In the genomic region with DNA sequence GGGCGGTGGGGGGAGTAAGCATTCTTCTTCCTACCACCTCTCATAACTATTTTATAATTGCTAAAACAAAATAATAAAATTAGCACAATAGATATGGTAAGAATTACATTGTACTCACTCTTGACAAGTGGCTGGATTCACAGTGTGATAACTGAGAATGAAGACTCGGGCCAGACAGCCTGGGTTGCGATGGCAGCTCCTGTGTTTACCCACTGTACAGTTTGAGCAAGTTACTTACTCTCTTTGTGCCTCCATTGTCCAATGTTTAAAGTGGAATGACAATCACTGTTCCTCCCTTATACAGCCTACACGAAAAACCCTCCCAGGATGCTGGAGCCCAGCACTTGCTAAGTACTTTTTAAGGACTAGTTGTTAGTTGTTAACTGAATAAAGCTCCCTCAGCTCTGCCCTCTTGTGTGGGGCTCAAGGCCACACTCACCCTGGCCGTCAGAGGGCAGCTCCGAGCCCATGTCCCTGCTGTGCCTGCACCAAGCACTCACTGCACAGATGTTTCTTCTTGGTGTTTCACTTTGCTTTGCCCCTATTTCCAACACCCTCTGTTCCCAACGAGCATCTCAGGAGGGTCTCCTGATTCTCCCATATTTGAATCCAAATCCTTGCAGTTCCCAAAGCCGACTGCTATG, we compare ENCODE assay signal across 15 cellular contexts. TPM values are rescaled to one million over a fixed set of nuclear protein-coding genes. Genes with fewer than 3 reads are reported as not detected.
DNase-seq lines count a peak whose midpoint lies in the region; ATAC-seq and TF ChIP-seq lines count a peak whose summit lies in the region.
"Had no signal": no experiment of that assay in that cellular context is flagged by ENCODE, and none has a peak within 500 bp of the region (broad histone marks: within the 10 kb centered on the region; RNA-seq: fewer than 3 reads in every experiment).

No MANE protein-coding gene starts in this region.

- no peaks in the 10 kb centered on the region for H3K79me1 ChIP-seq in neuronal stem cell (ENCODE audit: low read depth, low read length)

- H4K8ac ChIP-seq in neuronal stem cell (ENCODE audit: low read depth, low read length) = no peak overlapping the region

- H2AFZ ChIP-seq in neuronal stem cell (ENCODE audit: low read length) = no peak overlapping the region

- peaks cover 11% of the 10 kb centered on the region for H3K27me3 Mint-ChIP-seq in progenitor cell of endocrine pancreas

- H3K27me3 ChIP-seq in H7 (ENCODE audit: control insufficient read depth, insufficient read depth, low read length) (no peaks in the 10 kb centered on the region), neuronal stem cell (ENCODE audit: control insufficient read depth in 3 of 3, insufficient read depth in 3 of 3, low read depth in 1 of 3, low read length in 3 of 3) (no peaks in the 10 kb centered on the region)

- H3K36me3 Mint-ChIP-seq in progenitor cell of endocrine pancreas (ENCODE audit: insufficient read depth) = no peaks in the 10 kb centered on the region
- H3K36me3 Mint-ChIP-seq: activated naive CD8-positive, alpha-beta T cell had no signal

- no peak overlapping the region for H3K4ac ChIP-seq in neuronal stem cell (ENCODE audit: low read length)

- intact Hi-C loops in left colon (cut with DNase I, micrococcal nuclease) = no loop called here

- no peak overlapping the region for H3K27ac Mint-ChIP-seq in progenitor cell of endocrine pancreas
- H3K27ac Mint-ChIP-seq: activated naive CD8-positive, alpha-beta T cell had no signal

- peak; percentile 34 for TF ChIP-seq CTCF in progenitor cell of endocrine pancreas (IDR thresholded peaks at IDR 0.05; ENCODE audit: unreplicated experiment)

- no peaks in the 10 kb centered on the region for H3K9me3 Mint-ChIP-seq in progenitor cell of endocrine pancreas (ENCODE audit: low read depth)

- no peak overlapping the region for H3K4me2 ChIP-seq in neuronal stem cell (ENCODE audit: insufficient read depth, low read length, poor library complexity, severe bottlenecking)

- no peak overlapping the region for H2BK120ac ChIP-seq in neuronal stem cell (ENCODE audit: low read depth, low read length)

- no peak overlapping the region for H3K14ac ChIP-seq in neuronal stem cell (ENCODE audit: low read length)

- no peak for ATAC-seq in HG02981 (IDR thresholded peaks at IDR 0.05; ENCODE audit: unreplicated experiment)
- no peak for ATAC-seq in left colon

- no peak overlapping the region for H3K9ac ChIP-seq in neuronal stem cell (ENCODE audit: low read depth, low read length, poor library complexity)

- H3K9me3 ChIP-seq in neuronal stem cell (replicated peaks in 1 of 2; ENCODE audit: control insufficient read depth in 2 of 2, insufficient read depth in 1 of 2, low read depth in 1 of 2, low read length in 2 of 2) = no peaks in the 10 kb centered on the region

- H3K18ac ChIP-seq in neuronal stem cell (ENCODE audit: low read length) = no peak overlapping the region

- no peaks in the 10 kb centered on the region for H3K4me1 Mint-ChIP-seq in progenitor cell of endocrine pancreas (ENCODE audit: low read depth)

- H3K4me3 ChIP-seq in H7 (ENCODE audit: insufficient read depth, low read depth, low read length) (no peak overlapping the region), neuronal stem cell (ENCODE audit: low read length in 2 of 2) (no peak overlapping the region)
- H3K4me3 ChIP-seq: coronary artery, skin epidermis had no signal

- H2AK5ac ChIP-seq in neuronal stem cell (ENCODE audit: low read depth, low read length) = no peak overlapping the region

- no peak overlapping the region for H3K4me3 Mint-ChIP-seq in progenitor cell of endocrine pancreas (ENCODE audit: low read depth)
- H3K4me3 Mint-ChIP-seq: activated naive CD8-positive, alpha-beta T cell had no signal

- H3K23ac ChIP-seq in neuronal stem cell (ENCODE audit: low read depth, low read length, poor library complexity) = no peak overlapping the region

- H2BK12ac ChIP-seq in neuronal stem cell (ENCODE audit: low read length) = no peak overlapping the region

- WGBS in neuronal stem cell (ENCODE audit: extremely low coverage in 2 of 2, insufficient read length in 2 of 2, insufficient replicate concordance in 1 of 2), 2 donors = no CpG with 5 or more reads among the region's 8 CpGs

- H3K36me3 ChIP-seq in H7 (replicated peaks; ENCODE audit: control insufficient read depth, insufficient read depth, low read length) (no peaks in the 10 kb centered on the region), neuronal stem cell (replicated peaks in 1 of 2; ENCODE audit: control insufficient read depth in 2 of 2, insufficient read depth in 2 of 2, low read length in 2 of 2) (no peaks in the 10 kb centered on the region)

- no peak overlapping the region for H3K27ac ChIP-seq in neuronal stem cell (replicated peaks; ENCODE audit: low read length)
- H3K27ac ChIP-seq: coronary artery, skin epidermis had no signal

- no peak overlapping the region for H2BK15ac ChIP-seq in neuronal stem cell (ENCODE audit: low read length)

- no peaks in the 10 kb centered on the region for H3K4me1 ChIP-seq in neuronal stem cell (ENCODE audit: control insufficient read depth in 2 of 2, insufficient read depth in 1 of 2, low read depth in 1 of 2, low read length in 2 of 2)

- no peak overlapping the region for H2BK5ac ChIP-seq in neuronal stem cell (ENCODE audit: low read length)

- peak; percentile 74 for DNase-seq in H7
- DNase-seq in NCI-H82 treated with DMSO at 0.1 percent for 48 hours (lab: John Stamatoyannopoulos, UW; ENCODE audit: unreplicated experiment) = peak; percentile 32
- DNase-seq in dermis blood vessel endothelial cell = peak; percentile 27
- DNase-seq in progenitor cell of endocrine pancreas (ENCODE audit: low spot score, unreplicated experiment) = no peak
- DNase-seq in left colon = no peak
- no peak for DNase-seq in neuronal stem cell (ENCODE audit: low spot score)
- DNase-seq in hepatic stellate cell (ENCODE audit: low spot score) = no peak
- DNase-seq: DMS 273 treated with DMSO at 0.1 percent for 48 hours, KG1 had no signal

- H4K91ac ChIP-seq in neuronal stem cell (ENCODE audit: low read depth, low read length, poor library complexity) = no peak overlapping the region

RNA-seq across cellular contexts. Expression of a gene that starts 56.4 kb away (rescaled TPM):
- total RNA-seq in H7 (2014; rRNA removed; shearing (Covaris generic)) = not detected in 2 replicates
- total RNA-seq in dermis blood vessel endothelial cell (not detected in 2 replicates), progenitor cell of endocrine pancreas (not detected in 2 replicates), left colon (not detected)
- polyA plus RNA-seq in neuronal stem cell (2013, experiment 1 of 2) = not detected
- not detected for polyA plus RNA-seq in neuronal stem cell (2013, experiment 2 of 2)
- total RNA-seq: myocyte, temporal lobe had no signal

Comparison
In these comparisons a context has a peak if more than half of its experiments do, and no peak if none do; other contexts are left out.
1. DNase-seq: peak in H7 (single experiment), NCI-H82 treated with DMSO at 0.1 percent for 48 hours (single experiment) and dermis blood vessel endothelial cell (single experiment); none in progenitor cell of endocrine pancreas (single experiment), left colon (0 of 2), neuronal stem cell (single experiment) and hepatic stellate cell (single experiment).